ENCODE assay signal across 14 cellular contexts in the genomic region with DNA sequence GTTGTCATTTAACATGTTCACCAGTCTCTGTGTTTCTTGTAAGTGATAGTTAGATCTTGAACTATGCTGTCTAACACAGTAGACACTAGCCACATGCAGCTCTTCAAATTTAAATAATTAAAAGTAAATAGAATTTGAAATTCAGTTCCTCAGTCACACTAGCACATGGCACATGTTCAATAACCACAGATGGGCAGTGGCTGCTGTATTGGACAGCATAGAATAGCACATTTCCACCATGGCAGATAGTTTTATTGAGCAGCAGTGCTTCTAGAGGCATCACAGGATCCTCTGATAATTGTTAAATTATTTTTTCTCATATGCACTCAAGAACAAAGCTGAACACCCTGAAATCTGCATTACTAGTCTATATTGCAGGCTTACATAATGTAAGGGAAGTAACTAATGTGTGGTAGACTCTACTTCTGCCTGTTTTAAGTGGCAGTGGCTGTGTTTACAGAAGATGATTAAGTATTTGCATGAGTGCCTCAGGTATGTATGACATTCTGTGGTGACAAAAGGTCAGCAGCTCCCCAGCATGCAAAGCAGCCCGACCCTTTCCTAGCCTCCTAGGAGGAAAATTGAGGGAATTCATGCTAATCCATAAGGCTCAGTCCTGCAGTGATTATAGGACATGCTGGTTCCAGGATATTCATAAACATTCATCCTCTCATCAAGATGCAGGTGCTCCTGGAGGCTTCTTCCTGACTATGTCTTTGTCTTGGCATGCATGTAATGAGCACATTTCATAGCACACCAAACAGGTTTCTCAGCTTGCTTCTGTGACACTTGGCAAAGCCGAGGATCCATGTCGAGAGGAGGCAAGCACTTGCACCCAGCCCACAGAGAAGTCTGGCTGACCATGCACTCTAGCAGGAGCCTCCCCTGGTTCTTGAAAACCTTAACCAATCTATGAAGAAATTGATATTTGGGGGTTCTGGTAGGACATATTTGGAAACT. TPM values are rescaled to one million over a fixed set of nuclear protein-coding genes. Genes with fewer than 3 reads are reported as not detected.
DNase-seq lines count a peak whose midpoint lies in the region; ATAC-seq and TF ChIP-seq lines count a peak whose summit lies in the region.
"Had no signal": no experiment of that assay in that cellular context is flagged by ENCODE, and none has a peak within 500 bp of the region (broad histone marks: within the 10 kb centered on the region; RNA-seq: fewer than 3 reads in every experiment).

No MANE protein-coding gene starts in this region.

- no peaks in the 10 kb centered on the region for H3K27me3 Mint-ChIP-seq in neural crest cell (ENCODE audit: low read depth)

- H3K27ac ChIP-seq in breast epithelium, result peak overlapping the region; percentile 54 to 56
- peak overlapping the region in 2 of 4 donors; percentile 18 to 50 for H3K27ac ChIP-seq in Peyer's patch
- H3K27ac ChIP-seq: BLaER1 had no signal

- H3K36me3 ChIP-seq in breast epithelium, result no peaks in the 10 kb centered on the region
- H3K36me3 ChIP-seq in Peyer's patch, result no peaks in the 10 kb centered on the region
- H3K36me3 ChIP-seq: BLaER1 had no signal

- ATAC-seq in HG03378 (IDR thresholded peaks at IDR 0.05; ENCODE audit: unreplicated experiment) (no peak), GM21447 (IDR thresholded peaks at IDR 0.05; ENCODE audit: unreplicated experiment) (no peak)
- ATAC-seq: T-helper 17 cell had no signal

- H3K9me3 ChIP-seq in breast epithelium, result no peaks in the 10 kb centered on the region
- H3K9me3 ChIP-seq in Peyer's patch, result no peaks in the 10 kb centered on the region
- H3K9me3 ChIP-seq: BLaER1 had no signal

- 0 out of 2 replicates have a peak overlapping the region, but pooled peaks have one; percentile 12 for H3K4me3 ChIP-seq in LNCaP clone FGC (ENCODE audit: low read depth, low read length)
- H3K4me3 ChIP-seq in breast epithelium, result no peak overlapping the region
- no peak overlapping the region for H3K4me3 ChIP-seq in Peyer's patch
- H3K4me3 ChIP-seq: BLaER1 had no signal

- no peaks in the 10 kb centered on the region for H3K9me3 Mint-ChIP-seq in neural crest cell

- peak overlapping the region; percentile 65 for H3K27ac Mint-ChIP-seq in neural crest cell (ENCODE audit: unreplicated experiment)
- H3K27ac Mint-ChIP-seq: T-helper 17 cell had no signal

- TF ChIP-seq CTCF in LNCaP clone FGC (IDR thresholded peaks at IDR 0.05; ENCODE audit: control insufficient read depth, extremely low read depth, insufficient read depth), result no peak
- TF ChIP-seq CTCF in breast epithelium (IDR thresholded peaks at IDR 0.05), result no peak
- no peak for TF ChIP-seq CTCF in neural crest cell (conservative IDR thresholded peaks at IDR 0.05)
- TF ChIP-seq CTCF in Peyer's patch (IDR thresholded peaks at IDR 0.05), result no peak

- H3K27me3 ChIP-seq in breast epithelium (no peaks in the 10 kb centered on the region), Peyer's patch (no peaks in the 10 kb centered on the region)
- H3K27me3 ChIP-seq: BLaER1 had no signal

- DNase-seq in AML-193 (lab: John Stamatoyannopoulos, UW), result peak; percentile 2 to 7
- DNase-seq in LNCaP clone FGC (ENCODE audit: low read depth), result peak; percentile 94
- DNase-seq in breast epithelium (ENCODE audit: low spot score in 2 of 2), result peak in 1 of 2 donors; percentile 57
- DNase-seq in neural crest cell (ENCODE audit: low read depth, low spot score), result no peak
- no peak for DNase-seq in Peyer's patch
- no peak for DNase-seq in H4 (ENCODE audit: low spot score)
- DNase-seq: activated CD4-positive, alpha-beta T cell treated with anti-CD3 and anti-CD28 coated beads, Interleukin-2, amount 50 U/mL, for 1 hour; GF-D8; NCI-H187; T-helper 17 cell had no signal

- no peaks in the 10 kb centered on the region for H3K36me3 Mint-ChIP-seq in neural crest cell (ENCODE audit: low read depth)

- intact Hi-C loops in breast epithelium (cut with DNase I; ENCODE audit: low total_unique reads), result no loop called here

- H3K4me1 ChIP-seq in breast epithelium, result peaks cover 0 to 5% of the 10 kb centered on the region in 2 donors
- peaks cover 0 to 38% (median 0%) of the 10 kb centered on the region in 4 donors for H3K4me1 ChIP-seq in Peyer's patch
- H3K4me1 ChIP-seq: BLaER1 had no signal

- H3K4me1 Mint-ChIP-seq in neural crest cell, result no peaks in the 10 kb centered on the region
- H3K4me1 Mint-ChIP-seq: T-helper 17 cell had no signal

- H3K4me3 Mint-ChIP-seq in neural crest cell, result no peak overlapping the region
- H3K4me3 Mint-ChIP-seq: T-helper 17 cell had no signal

- TF ChIP-seq POLR2A in breast epithelium (IDR thresholded peaks at IDR 0.05), result no peak
- no peak for TF ChIP-seq POLR2A in Peyer's patch (IDR thresholded peaks at IDR 0.05)

RNA-seq across cellular contexts. Expression of a gene that starts 45.5 kb away (rescaled TPM):
- total RNA-seq in breast epithelium, result 1 to 10 TPM; 6.6 to 9.5 (median 9.4) TPM
- 0.72 and 1.0 TPM in 2 replicates for total RNA-seq in neural crest cell
- 100 to 1,000 TPM in 2 of 4 donors, 10 to 100 TPM in 2; 39.6 to 118 (median 96.0) TPM for total RNA-seq in Peyer's patch
- 1.6 and 3.0 TPM in 2 replicates for total RNA-seq in H4 (2014; rRNA removed; shearing (Covaris generic))
- total RNA-seq: lung microvascular endothelial cell had no signal

Comparison
In these comparisons a context has a peak if more than half of its experiments do, and no peak if none do; other contexts are left out.
1. DNase-seq: peak in AML-193 (2 of 2) and LNCaP clone FGC (single experiment); none in neural crest cell (single experiment), Peyer's patch (0 of 3) and H4 (single experiment).